7 cellular contexts compared by ENCODE assay signal in genomic region chr19:21755555-21755954, GRCh38. TPM values are rescaled to one million over a fixed set of nuclear protein-coding genes. Genes with fewer than 3 reads are reported as not detected.
A peak's percentile ranks its signal among the peaks of the same experiment; 100 is the strongest.
DNase-seq lines count a peak whose midpoint lies in the region; ATAC-seq, FAIRE-seq and TF ChIP-seq lines count a peak whose summit lies in the region.
"Not testable (repeated sequence)": the region's sequence is repeated elsewhere in the genome, so short reads cannot be mapped to it uniquely, and the experiment has no call there.
"Had no signal": no experiment of that assay in that cellular context is flagged by ENCODE, and none has a peak within 500 bp of the region (broad histone marks: within the 10 kb centered on the region; RNA-seq: fewer than 3 reads in every experiment).

No MANE protein-coding gene starts in this region.

- H3K79me2 ChIP-seq in K562 (ENCODE audit: control insufficient read depth, insufficient read depth, low read length) = peaks cover 67% of the 10 kb centered on the region

- BruUV-seq in K562 (replicated peaks; lab: Mats Ljungman, UMichigan) = not testable (repeated sequence)

- not testable (repeated sequence) for H3K27me3 Mint-ChIP-seq in activated naive CD4-positive, alpha-beta T cell treated with anti-CD3 and anti-CD28 coated beads, Interleukin-2, amount 50 U/mL, for 24 hours; endothelial cell (ENCODE audit: unreplicated experiment); glutamatergic neuron (ENCODE audit: unreplicated experiment)

- peaks cover 38% of the 10 kb centered on the region for H3K4me1 Mint-ChIP-seq in activated naive CD4-positive, alpha-beta T cell treated with anti-CD3 and anti-CD28 coated beads, Interleukin-2, amount 50 U/mL, for 24 hours
- not testable (repeated sequence) for H3K4me1 Mint-ChIP-seq in endothelial cell (ENCODE audit: unreplicated experiment); glutamatergic neuron (ENCODE audit: low read depth, unreplicated experiment)

- ATAC-seq in SK-N-SH treated with all-trans-retinoic acid at 6 μM for 48 hours, K562: not testable (repeated sequence)

- not testable (repeated sequence) for TF ChIP-seq RAD21 in K562 (CRISPR knock-in tag; conservative IDR thresholded peaks at IDR 0.05 in 1 of 2, IDR thresholded peaks at IDR 0.05 in 1 of 2)

- H3K9me3 ChIP-seq in HEK293 (ENCODE audit: control insufficient read depth, insufficient read depth, low read depth, low read length); K562 (replicated peaks; ENCODE audit: control insufficient read depth, insufficient read depth, low read depth, low read length): not testable (repeated sequence)

- H3K36me3 Mint-ChIP-seq in activated naive CD4-positive, alpha-beta T cell treated with anti-CD3 and anti-CD28 coated beads, Interleukin-2, amount 50 U/mL, for 24 hours = peaks cover 63% of the 10 kb centered on the region
- H3K36me3 Mint-ChIP-seq in endothelial cell (ENCODE audit: low read depth, unreplicated experiment) (peaks cover 46% of the 10 kb centered on the region), glutamatergic neuron (ENCODE audit: unreplicated experiment) (peaks cover 26% of the 10 kb centered on the region)

- in situ Hi-C loops in K562 (cut with MboI) = not testable (repeated sequence)

- not testable (repeated sequence) for DNase-seq in K562 (ENCODE audit: extremely low read depth in 1 of 4, low spot score in 3 of 4); endothelial cell (ENCODE audit: low spot score); glutamatergic neuron

- not testable (repeated sequence) for TF ChIP-seq EP300 in K562 (IDR thresholded peaks at IDR 0.05; ENCODE audit: low read length)

- not testable (repeated sequence) for H3K9ac ChIP-seq in K562 (ENCODE audit: insufficient read depth in 1 of 2, low read depth in 2 of 2, low read length in 2 of 2)

- H4K20me1 ChIP-seq in K562 (replicated peaks; ENCODE audit: control insufficient read depth, insufficient read depth, low read length) = not testable (repeated sequence)

- CTCF ChIA-PET in HEK293 (lab: Yijun Ruan, JAX) = interaction anchor here (0.7 kb wide), 1 partner anchor 124 kb away, joined by 3 read pairs; no protein-coding TSS in a partner anchor
- CTCF ChIA-PET in K562 (lab: Yijun Ruan, JAX; ENCODE audit: low intra/inter-chr PET ratio) = not testable (repeated sequence)

- POLR2A ChIA-PET in HEK293 (lab: Yijun Ruan, JAX) = not testable (repeated sequence)
- POLR2A ChIA-PET in K562 (lab: Yijun Ruan, JAX) = interaction anchor here (1.1 kb wide), 1 partner anchor 250 kb away, joined by 3 read pairs; the partner anchor contains the start of gene ZNF429

- H3K4me3 ChIP-seq in HEK293 (ENCODE audit: low read depth, low read length); K562: not testable (repeated sequence)

- H3K4me2 ChIP-seq in K562 (ENCODE audit: insufficient read depth, low read length) = not testable (repeated sequence)

- H3K9me3 Mint-ChIP-seq in activated naive CD4-positive, alpha-beta T cell treated with anti-CD3 and anti-CD28 coated beads, Interleukin-2, amount 50 U/mL, for 24 hours; endothelial cell (ENCODE audit: unreplicated experiment); glutamatergic neuron (ENCODE audit: unreplicated experiment): not testable (repeated sequence)

- H3K27ac Mint-ChIP-seq in activated naive CD4-positive, alpha-beta T cell treated with anti-CD3 and anti-CD28 coated beads, Interleukin-2, amount 50 U/mL, for 24 hours = peak overlapping the region; percentile 47
- H3K27ac Mint-ChIP-seq in endothelial cell (ENCODE audit: unreplicated experiment) = not testable (repeated sequence)
- peak overlapping the region; percentile 17 for H3K27ac Mint-ChIP-seq in glutamatergic neuron (ENCODE audit: unreplicated experiment)

- H2AFZ ChIP-seq in K562 (ENCODE audit: low read depth, low read length) = not testable (repeated sequence)

- not testable (repeated sequence) for TF ChIP-seq CTCF in HEK293 (tag by site-specific recombination; IDR thresholded peaks at IDR 0.05); K562 (IDR thresholded peaks at IDR 0.05 in 2 of 3, conservative IDR thresholded peaks at IDR 0.05 in 1 of 3; ENCODE audit: insufficient read depth in 2 of 3, low read depth in 1 of 3, low read length in 3 of 3); endothelial cell (IDR thresholded peaks at IDR 0.05; ENCODE audit: unreplicated experiment); glutamatergic neuron (IDR thresholded peaks at IDR 0.05; ENCODE audit: partially characterized antibody, unreplicated experiment)

- H3K9me1 ChIP-seq in K562 (ENCODE audit: control insufficient read depth, insufficient read depth, low read length) = not testable (repeated sequence)

- not testable (repeated sequence) for FAIRE-seq in K562 (lab: Jason Lieb, UNC)

- not testable (repeated sequence) for H3K27me3 ChIP-seq in K562 (ENCODE audit: control insufficient read depth in 2 of 2, insufficient read depth in 2 of 2, low read length in 2 of 2)

- not testable (repeated sequence) for H3K27ac ChIP-seq in HEK293 (ENCODE audit: extremely low read depth, low read depth, low read length); K562 (ENCODE audit: extremely low read depth, low read depth, low read length)

- H3K4me1 ChIP-seq in HEK293 (ENCODE audit: control insufficient read depth, insufficient read depth, low read length); K562 (replicated peaks in 1 of 2; ENCODE audit: control insufficient read depth in 2 of 2, insufficient read depth in 2 of 2, low read length in 2 of 2): not testable (repeated sequence)

- intact Hi-C loops in K562 (cut with micrococcal nuclease) = not testable (repeated sequence)

- peaks cover 24 to 88% of the 10 kb centered on the region in 2 experiments for H3K36me3 ChIP-seq in HEK293 (ENCODE audit: control insufficient read depth in 2 of 2, insufficient read depth in 1 of 2, low read length in 2 of 2)
- H3K36me3 ChIP-seq in K562 (ENCODE audit: control insufficient read depth, insufficient read depth, low read length) = peaks cover 73% of the 10 kb centered on the region

- H3K4me3 Mint-ChIP-seq in activated naive CD4-positive, alpha-beta T cell treated with anti-CD3 and anti-CD28 coated beads, Interleukin-2, amount 50 U/mL, for 24 hours; glutamatergic neuron (ENCODE audit: unreplicated experiment): not testable (repeated sequence)
- H3K4me3 Mint-ChIP-seq in endothelial cell (ENCODE audit: unreplicated experiment) = peak overlapping the region; percentile 37

- TF ChIP-seq POLR2A in K562 (conservative IDR thresholded peaks at IDR 0.05) = not testable (repeated sequence)

TF ChIP-seq in HEK293, 187 proteins besides CTCF, POLR2A, EP300 and RAD21 (continues in another document):
- TF ChIP-seq ZNF146 (tag by site-specific recombination; IDR thresholded peaks at IDR 0.05) = peak; percentile 65; the same call in 1 of the 2 replicates

TF ChIP-seq in SK-N-SH treated with all-trans-retinoic acid at 6 μM for 48 hours, 23 proteins besides CTCF, POLR2A, EP300 and RAD21:
- peak; percentile 92 for TF ChIP-seq ZNF8 (CRISPR knock-in tag; IDR thresholded peaks at IDR 0.05)

TF ChIP-seq in K562, 482 proteins besides CTCF, POLR2A, EP300 and RAD21:
- TF ChIP-seq ADNP (tag; IDR thresholded peaks at IDR 0.05) (0 out of 2 replicates have a peak, but pooled peaks have one; percentile 11), ZNF146 (CRISPR knock-in tag; IDR thresholded peaks at IDR 0.05; ENCODE audit: unreplicated experiment) (peak; percentile 95)

RNA-seq across cellular contexts. Expression of gene ZNF100, which starts 11.8 kb away (rescaled TPM):
- total RNA-seq in K562 (2011; cell fraction: chromatin; rRNA removed; ENCODE audit: low replicate concordance) = 10.7 and 43.5 TPM in 2 replicates
- 8.7 and 10.5 TPM in 2 replicates for total RNA-seq in K562 (2011; cell fraction: nucleolus; rRNA removed)
- 20.8 and 29.6 TPM in 2 replicates for total RNA-seq in K562 (2011; cell fraction: nucleoplasm; rRNA removed)
- total RNA-seq in K562 (2014; rRNA removed) (10.3 and 10.4 TPM in 2 replicates), K562 (2014; rRNA removed; fragmentation: Illumina TruSeq; extraction: Trizol) (26.0 and 31.6 TPM in 2 replicates), K562 (2015; rRNA removed; fragmentation: Illumina TruSeq; extraction: Trizol) (26.5 and 27.2 TPM in 2 replicates), K562 (2021) (25.0 and 25.9 TPM in 2 replicates), endothelial cell (ENCODE audit: unreplicated experiment) (18.2 TPM), glutamatergic neuron (ENCODE audit: unreplicated experiment) (29.0 TPM)
- polyA plus RNA-seq in K562 (2011; rRNA removed) (19.6 and 23.7 TPM in 2 replicates), K562 (2014; fragmentation: Illumina TruSeq; extraction: Trizol) (19.3 and 24.3 TPM in 2 replicates), K562 (2014; fragmentation: Nextera tagmentation; extraction: Ambion mirVana) (1 to 10 TPM; 4.5 to 7.4 TPM), K562 (2014; rRNA removed) (9.3 and 10.2 TPM in 2 replicates)
- 2.7 and 7.1 TPM in 2 replicates for polyA plus RNA-seq in K562 (2011; cell fraction: cytosol; rRNA removed)
- 9.9 and 15.6 TPM in 2 replicates for polyA plus RNA-seq in K562 (2011; cell fraction: nucleus; rRNA removed)
- 8.5 and 12.9 TPM in 2 replicates for polyA plus RNA-seq in K562 (2012)
- 34.6 and 62.8 TPM in 2 replicates for polyA minus RNA-seq in K562 (2011; rRNA and poly(A)+ RNA removed)
- 11.0 and 18.0 TPM in 2 replicates for polyA minus RNA-seq in K562 (2011; cell fraction: cytosol; rRNA and poly(A)+ RNA removed)
- 8.5 and 20.8 TPM in 2 replicates for polyA minus RNA-seq in K562 (2011; cell fraction: nucleus; rRNA and poly(A)+ RNA removed)
- polyA plus RNA-seq: A549 had no signal
